In genomic region chr5:72994578-72994977, GRCh38 we compare ENCODE assay signal across 26 cellular contexts. TPM values are rescaled to one million over a fixed set of nuclear protein-coding genes. Genes with fewer than 3 reads are reported as not detected.
DNase-seq lines count a peak whose midpoint lies in the region; ATAC-seq, FAIRE-seq and TF ChIP-seq lines count a peak whose summit lies in the region.
"Had no signal": no experiment of that assay in that cellular context is flagged by ENCODE, and none has a peak within 500 bp of the region (broad histone marks: within the 10 kb centered on the region; RNA-seq: fewer than 3 reads in every experiment).

No MANE protein-coding gene starts in this region.

- H3K27ac Mint-ChIP-seq in IgD-negative memory B cell = peak overlapping the region in 2 of 3 donors; percentile 18 to 96
- H3K27ac Mint-ChIP-seq: B cell; CD4-positive, CD25-positive, alpha-beta regulatory T cell had no signal

- H3K4me1 ChIP-seq in HepG2 (ENCODE audit: insufficient read depth, low read length) (no peaks in the 10 kb centered on the region), right lobe of liver (no peaks in the 10 kb centered on the region), K562 (replicated peaks in 1 of 2; ENCODE audit: control insufficient read depth in 2 of 2, insufficient read depth in 2 of 2, low read length in 2 of 2) (no peaks in the 10 kb centered on the region), BE2C (no peaks in the 10 kb centered on the region)

- no peak overlapping the region for H3K4me3 ChIP-seq in HepG2 (replicated peaks in 1 of 3; ENCODE audit: insufficient read depth in 1 of 3, low read depth in 2 of 3, low read length in 3 of 3)
- H3K4me3 ChIP-seq in right lobe of liver = no peak overlapping the region
- no peak overlapping the region for H3K4me3 ChIP-seq in K562
- H3K4me3 ChIP-seq in BE2C (ENCODE audit: low read depth, low read length) = no peak overlapping the region
- H3K4me3 ChIP-seq: BLaER1 had no signal

- H3K27me3 Mint-ChIP-seq in IgD-negative memory B cell = peaks cover 2% of the 10 kb centered on the region
- H3K27me3 Mint-ChIP-seq: B cell had no signal

- DNase-seq in HepG2 (ENCODE audit: low spot score) (no peak), right lobe of liver (no peak), K562 (ENCODE audit: extremely low read depth in 1 of 4, low spot score in 3 of 4) (no peak), BE2C (no peak), glomerular visceral epithelial cell (ENCODE audit: extremely low spot score) (no peak), 8988T (no peak)
- DNase-seq: AML-193; C1 segment of cervical spinal cord; CD4-positive, alpha-beta memory T cell; CD4-positive, CD25-positive, alpha-beta regulatory T cell; CD8-positive, alpha-beta memory T cell; COR-L47; DMS 273 treated with DMSO at 0.1 percent for 48 hours; DMS153; DMS53; DMS79 treated with DMSO at 0.1 percent for 48 hours; GF-D8 had no signal

- intact Hi-C loops in HepG2 (cut with micrococcal nuclease; ENCODE audit: unreplicated experiment) = no loop called here
- intact Hi-C loops in right lobe of liver (cut with DNase I) = no loop called here
- intact Hi-C loops in K562 (cut with micrococcal nuclease) = no loop called here

- no peak overlapping the region for H3K9ac ChIP-seq in HepG2 (ENCODE audit: insufficient read depth, low read depth, low read length)
- no peak overlapping the region for H3K9ac ChIP-seq in K562 (ENCODE audit: insufficient read depth in 1 of 2, low read depth in 2 of 2, low read length in 2 of 2)
- H3K9ac ChIP-seq: BLaER1 had no signal

- ATAC-seq in HepG2 = no peak
- no peak for ATAC-seq in right lobe of liver
- no peak for ATAC-seq in K562

- no peak for FAIRE-seq in HepG2 (lab: Jason Lieb, UNC)
- FAIRE-seq in K562 (lab: Jason Lieb, UNC) = no peak
- FAIRE-seq: A204.1, G401.6, GM12891, GM19239 had no signal

- 92% methylated on average over 1 of the region's 1 CpG for WGBS in HepG2 (ENCODE audit: low lambda C conversion rate)
- WGBS in right lobe of liver (ENCODE audit: insufficient coverage, low coverage, low lambda C conversion rate, missing lambda C conversion rate) = 100% methylated on average over 1 of the region's 1 CpG
- WGBS in K562 (ENCODE audit: insufficient coverage, low coverage, missing lambda C conversion rate) = 65% methylated on average over 1 of the region's 1 CpG

- no peak overlapping the region for H3K4me3 Mint-ChIP-seq in IgD-negative memory B cell
- H3K4me3 Mint-ChIP-seq: B cell; CD14-positive monocyte; CD4-positive, alpha-beta memory T cell; CD4-positive, CD25-positive, alpha-beta regulatory T cell; CD8-positive, alpha-beta memory T cell had no signal

- no peaks in the 10 kb centered on the region for H3K27me3 ChIP-seq in HepG2 (ENCODE audit: control insufficient read depth in 1 of 2, insufficient read depth in 2 of 2, low read length in 2 of 2)
- no peaks in the 10 kb centered on the region for H3K27me3 ChIP-seq in right lobe of liver
- H3K27me3 ChIP-seq in K562 (ENCODE audit: control insufficient read depth in 2 of 2, insufficient read depth in 2 of 2, low read length in 2 of 2) = no peaks in the 10 kb centered on the region
- H3K27me3 ChIP-seq in BE2C = no peaks in the 10 kb centered on the region
- H3K27me3 ChIP-seq: BLaER1 had no signal

- in situ Hi-C loops in HepG2 (cut with HindIII; ENCODE audit: extremely low pct_ligation_motif_present, low pct_unique_long_range_greater_than_20kb) (no loop called here), K562 (cut with MboI) (no loop called here)

- H2AFZ ChIP-seq in HepG2 (ENCODE audit: low read length) = no peak overlapping the region
- H2AFZ ChIP-seq in K562 (ENCODE audit: low read depth, low read length) = no peak overlapping the region

- no peaks in the 10 kb centered on the region for H3K9me1 ChIP-seq in K562 (ENCODE audit: control insufficient read depth, insufficient read depth, low read length)

- peaks cover 0 to 3% (median 3%) of the 10 kb centered on the region in 3 donors for H3K9me3 Mint-ChIP-seq in IgD-negative memory B cell

- H3K4me2 ChIP-seq in HepG2 (ENCODE audit: low read depth, low read length) (no peak overlapping the region), K562 (ENCODE audit: insufficient read depth, low read length) (no peak overlapping the region)
- H3K4me2 ChIP-seq: BLaER1 had no signal

- BruUV-seq in HepG2 (replicated peaks; lab: Mats Ljungman, UMichigan) (TSS peak; percentile 18), K562 (replicated peaks; lab: Mats Ljungman, UMichigan) (no TSS peak)

- peaks cover 13% of the 10 kb centered on the region for H3K36me3 Mint-ChIP-seq in IgD-negative memory B cell

- no peak for TF ChIP-seq POLR2A in HepG2 (IDR thresholded peaks at IDR 0.05; ENCODE audit: insufficient read depth in 1 of 2, low read depth in 2 of 2, low read length in 2 of 2)
- TF ChIP-seq POLR2A in right lobe of liver (IDR thresholded peaks at IDR 0.05) = no peak
- TF ChIP-seq POLR2A in K562 (conservative IDR thresholded peaks at IDR 0.05) = no peak

- H3K79me2 ChIP-seq in HepG2 (ENCODE audit: insufficient read depth, low read length) = no peaks in the 10 kb centered on the region
- H3K79me2 ChIP-seq in K562 (ENCODE audit: control insufficient read depth, insufficient read depth, low read length) = no peaks in the 10 kb centered on the region

- H3K27ac ChIP-seq in HepG2 (ENCODE audit: extremely low read length, insufficient read depth, low read length) (no peak overlapping the region), right lobe of liver (no peak overlapping the region), K562 (ENCODE audit: extremely low read depth, low read depth, low read length) (no peak overlapping the region)
- H3K27ac ChIP-seq: 22Rv1, BLaER1 had no signal

- no peak for TF ChIP-seq EP300 in HepG2 (IDR thresholded peaks at IDR 0.05; ENCODE audit: low read depth in 2 of 2, low read length in 2 of 2)
- no peak for TF ChIP-seq EP300 in HepG2 (CRISPR knock-in tag; IDR thresholded peaks at IDR 0.05; ENCODE audit: borderline replicate concordance)
- no peak for TF ChIP-seq EP300 in K562 (IDR thresholded peaks at IDR 0.05; ENCODE audit: low read length)

- POLR2A ChIA-PET in HepG2 (lab: Yijun Ruan, JAX) (no interaction called here), K562 (lab: Yijun Ruan, JAX) (no interaction called here)

- TF ChIP-seq RAD21 in HepG2 (CRISPR knock-in tag; IDR thresholded peaks at IDR 0.05) = no peak
- no peak for TF ChIP-seq RAD21 in K562 (CRISPR knock-in tag; conservative IDR thresholded peaks at IDR 0.05 in 1 of 2, IDR thresholded peaks at IDR 0.05 in 1 of 2)

- H3K36me3 ChIP-seq in HepG2 (replicated peaks in 1 of 2; ENCODE audit: control insufficient read depth in 1 of 2, insufficient read depth in 2 of 2, low read length in 2 of 2) = peaks cover 0 to 30% of the 10 kb centered on the region in 2 experiments; a peak in 3 of 5 replicates
- peaks cover 0 to 15% (median 1%) of the 10 kb centered on the region in 4 donors for H3K36me3 ChIP-seq in right lobe of liver
- peaks cover 24% of the 10 kb centered on the region; the same call in 2 of the 3 replicates for H3K36me3 ChIP-seq in K562 (ENCODE audit: control insufficient read depth, insufficient read depth, low read length)
- no peaks in the 10 kb centered on the region for H3K36me3 ChIP-seq in BE2C

- CTCF ChIA-PET in HepG2 (lab: Yijun Ruan, JAX; ENCODE audit: low intra/inter-chr PET ratio, low total read pairs) (no interaction called here), K562 (lab: Yijun Ruan, JAX; ENCODE audit: low intra/inter-chr PET ratio) (no interaction called here)

- TF ChIP-seq CTCF in HepG2 (CRISPR knock-in tag; IDR thresholded peaks at IDR 0.05) (no peak), right lobe of liver (IDR thresholded peaks at IDR 0.05) (no peak), K562 (IDR thresholded peaks at IDR 0.05 in 2 of 3, conservative IDR thresholded peaks at IDR 0.05 in 1 of 3; ENCODE audit: insufficient read depth in 2 of 3, low read depth in 1 of 3, low read length in 3 of 3) (no peak), BE2C (IDR thresholded peaks at IDR 0.05; ENCODE audit: low read depth, low read length) (no peak)

- peaks cover 0 to 2% (median 0%) of the 10 kb centered on the region in 3 donors for H3K4me1 Mint-ChIP-seq in IgD-negative memory B cell
- H3K4me1 Mint-ChIP-seq: B cell; CD14-positive monocyte; CD4-positive, CD25-positive, alpha-beta regulatory T cell; CD8-positive, alpha-beta memory T cell had no signal

- H4K20me1 ChIP-seq in HepG2 (ENCODE audit: insufficient read depth, low read length) (no peaks in the 10 kb centered on the region), K562 (replicated peaks; ENCODE audit: control insufficient read depth, insufficient read depth, low read length) (no peaks in the 10 kb centered on the region)
- H4K20me1 ChIP-seq: BLaER1 had no signal

- no peaks in the 10 kb centered on the region for H3K9me3 ChIP-seq in HepG2 (ENCODE audit: low read length)
- H3K9me3 ChIP-seq in right lobe of liver = no peaks in the 10 kb centered on the region
- H3K9me3 ChIP-seq in K562 (replicated peaks; ENCODE audit: control insufficient read depth, insufficient read depth, low read depth, low read length) = no peaks in the 10 kb centered on the region
- no peaks in the 10 kb centered on the region for H3K9me3 ChIP-seq in BE2C

RNA-seq across cellular contexts. Expression of gene FCHO2, which starts 38.7 kb away (rescaled TPM):
- total RNA-seq in HepG2 (2016; rRNA removed; fragmentation: Illumina TruSeq; extraction: Trizol) = 11.6 and 12.7 TPM in 2 replicates
- 38.2 and 40.3 TPM in 2 replicates for total RNA-seq in HepG2 (2016; cell fraction: cytosol; rRNA removed; fragmentation: Illumina TruSeq; extraction: Trizol; ENCODE audit: low read depth)
- 13.6 and 14.0 TPM in 2 replicates for total RNA-seq in HepG2 (2016; cell fraction: insoluble cytoplasmic fraction; rRNA removed; fragmentation: Illumina TruSeq; extraction: Trizol)
- total RNA-seq in HepG2 (2016; cell fraction: membrane; rRNA removed; fragmentation: Illumina TruSeq; extraction: Trizol) = 12.5 and 14.6 TPM in 2 replicates
- 17.1 and 19.1 TPM in 2 replicates for total RNA-seq in HepG2 (2016; cell fraction: nucleus; rRNA removed; fragmentation: Illumina TruSeq; extraction: Trizol)
- 17.3 and 20.0 TPM in 2 replicates for polyA plus RNA-seq in HepG2 (2011; rRNA removed)
- polyA plus RNA-seq in HepG2 (2011; cell fraction: cytosol; rRNA removed) = 5.5 and 6.6 TPM in 2 replicates
- 23.4 and 31.0 TPM in 2 replicates for polyA plus RNA-seq in HepG2 (2011; cell fraction: nucleus; rRNA removed)
- 10.4 and 12.3 TPM in 2 replicates for polyA plus RNA-seq in HepG2 (2012)
- 0.17 and 0.26 TPM in 2 replicates for polyA plus RNA-seq in HepG2 (2016; cell fraction: cytosol; fragmentation: Illumina TruSeq; extraction: Trizol; ENCODE audit: low read depth)
- 9.0 and 9.1 TPM in 2 replicates for polyA plus RNA-seq in HepG2 (2016; cell fraction: insoluble cytoplasmic fraction; fragmentation: Illumina TruSeq; extraction: Trizol; ENCODE audit: low read depth)
- polyA plus RNA-seq in HepG2 (2016; cell fraction: membrane; fragmentation: Illumina TruSeq; extraction: Trizol; ENCODE audit: low read depth) = 1.0 and 1.1 TPM in 2 replicates
- 19.6 and 20.8 TPM in 2 replicates for polyA plus RNA-seq in HepG2 (2016; cell fraction: nucleus; fragmentation: Illumina TruSeq; extraction: Trizol; ENCODE audit: insufficient read depth, low read depth)
- 34.1 and 39.4 TPM in 2 replicates for polyA minus RNA-seq in HepG2 (2011; rRNA and poly(A)+ RNA removed; ENCODE audit: low replicate concordance)
- 18.6 and 20.4 TPM in 2 replicates for polyA minus RNA-seq in HepG2 (2011; cell fraction: cytosol; rRNA and poly(A)+ RNA removed)
- 29.0 and 35.4 TPM in 2 replicates for polyA minus RNA-seq in HepG2 (2011; cell fraction: nucleus; rRNA and poly(A)+ RNA removed)
- 10 to 100 TPM; 11.7 to 22.8 (median 14.8) TPM for total RNA-seq in right lobe of liver
- 1.3 TPM for polyA plus RNA-seq in IgD-negative memory B cell
- total RNA-seq in K562 (2011; cell fraction: chromatin; rRNA removed; ENCODE audit: low replicate concordance) = 11.0 and 47.8 TPM in 2 replicates
- total RNA-seq in K562 (2011; cell fraction: nucleolus; rRNA removed) = 3.8 and 7.4 TPM in 2 replicates
- total RNA-seq in K562 (2011; cell fraction: nucleoplasm; rRNA removed) = 12.0 and 16.2 TPM in 2 replicates
- total RNA-seq in K562 (2014; rRNA removed) = 3.9 and 6.5 TPM in 2 replicates
- total RNA-seq in K562 (2014; rRNA removed; fragmentation: Illumina TruSeq; extraction: Trizol) = 9.1 and 11.0 TPM in 2 replicates
- total RNA-seq in K562 (2015; rRNA removed; fragmentation: Illumina TruSeq; extraction: Trizol) = 6.9 and 8.3 TPM in 2 replicates
- total RNA-seq in K562 (2021) = 12.2 and 12.4 TPM in 2 replicates
- polyA plus RNA-seq in K562 (2011; rRNA removed) = 12.2 and 13.4 TPM in 2 replicates
- polyA plus RNA-seq in K562 (2011; cell fraction: cytosol; rRNA removed) = 6.9 and 8.6 TPM in 2 replicates
- 30.3 and 31.1 TPM in 2 replicates for polyA plus RNA-seq in K562 (2011; cell fraction: nucleus; rRNA removed)
- polyA plus RNA-seq in K562 (2012) = 5.6 and 6.0 TPM in 2 replicates
- 6.5 and 9.6 TPM in 2 replicates for polyA plus RNA-seq in K562 (2014; fragmentation: Illumina TruSeq; extraction: Trizol)
- 1 to 10 TPM; 4.4 to 5.1 TPM for polyA plus RNA-seq in K562 (2014; fragmentation: Nextera tagmentation; extraction: Ambion mirVana)
- polyA plus RNA-seq in K562 (2014; rRNA removed) = 5.4 and 5.5 TPM in 2 replicates
- polyA minus RNA-seq in K562 (2011; rRNA and poly(A)+ RNA removed) = 19.8 and 25.5 TPM in 2 replicates
- 11.5 and 15.2 TPM in 2 replicates for polyA minus RNA-seq in K562 (2011; cell fraction: cytosol; rRNA and poly(A)+ RNA removed)
- polyA minus RNA-seq in K562 (2011; cell fraction: nucleus; rRNA and poly(A)+ RNA removed) = 12.1 and 17.8 TPM in 2 replicates
- 0.99 TPM for polyA plus RNA-seq in BE2C (2012; ENCODE audit: insufficient read depth, insufficient read length, low read depth)

Comparison
In these comparisons a context has a peak if more than half of its experiments do, and no peak if none do; other contexts are left out.
1. Of the 241 proteins assayed by ChIP-seq in both HepG2 and K562: peak only in HepG2: none; only in K562: ADNP; in both: none; in neither: 239; mixed calls (peak in some experiments, not most) for 1.